ENCODE assay signal across 29 cellular contexts in the genomic region with DNA sequence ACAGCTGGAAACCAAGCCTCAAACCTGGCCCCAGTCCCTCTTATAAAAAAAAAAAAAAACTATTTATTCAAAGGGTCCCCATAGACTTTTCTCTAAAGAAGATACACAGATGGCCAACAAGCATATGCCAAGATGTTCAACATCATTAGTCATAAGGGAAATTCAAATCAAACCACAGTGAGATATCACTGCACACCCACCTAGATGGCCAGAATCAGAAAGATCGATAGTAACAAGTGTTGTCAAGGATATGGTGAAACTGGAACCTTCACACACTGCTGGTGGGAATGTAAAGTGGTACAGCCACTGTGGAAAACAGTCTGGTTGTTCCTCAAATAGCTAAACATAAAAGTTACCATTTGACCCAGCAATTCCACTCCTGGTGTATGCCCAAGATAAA.
"Had no signal": no experiment of that assay in that cellular context is flagged by ENCODE, and none has a peak within 500 bp of the region (broad histone marks: within the 10 kb centered on the region; RNA-seq: fewer than 3 reads in every experiment).

No MANE protein-coding gene starts in this region.

- H3K9me3 Mint-ChIP-seq: effector memory CD8-positive, alpha-beta T cell had no signal

- H3K36me3 Mint-ChIP-seq: activated naive CD4-positive, alpha-beta T cell treated with anti-CD3 and anti-CD28 coated beads, Interleukin-2, amount 10 ng/mL, durations not matched to agents 7 days and 5 days had no signal

- H3K4me3 ChIP-seq: adrenal gland, body of pancreas, esophagus muscularis mucosa, gastrocnemius medialis, heart left ventricle had no signal

- H3K27ac ChIP-seq: adrenal gland, body of pancreas, esophagus muscularis mucosa, foreskin keratinocyte, gastrocnemius medialis, heart left ventricle had no signal

- ATAC-seq: activated naive CD4-positive, alpha-beta T cell treated with anti-CD3 and anti-CD28 coated beads, Interleukin-2, amount 50 U/mL, for 72 hours; activated T-cell treated with anti-CD3 and anti-CD28 coated beads, Interleukin-2, amount 50 U/mL, for 72 hours; body of pancreas; effector memory CD8-positive, alpha-beta T cell; foreskin keratinocyte; gastrocnemius medialis; heart left ventricle had no signal

- H3K27ac Mint-ChIP-seq: activated naive CD4-positive, alpha-beta T cell treated with anti-CD3 and anti-CD28 coated beads, Interleukin-2, amount 10 ng/mL, durations not matched to agents 7 days and 5 days; activated naive CD4-positive, alpha-beta T cell treated with anti-CD3 and anti-CD28 coated beads, Interleukin-2, amount 50 U/mL, for 72 hours; activated T-cell treated with anti-CD3 and anti-CD28 coated beads, Interleukin-2, amount 50 U/mL, for 24 hours; activated T-cell treated with anti-CD3 and anti-CD28 coated beads, Interleukin-2, amount 50 U/mL, for 72 hours; effector memory CD8-positive, alpha-beta T cell had no signal

- H3K4me1 ChIP-seq: body of pancreas, foreskin keratinocyte had no signal

- H3K36me3 ChIP-seq: adrenal gland, esophagus muscularis mucosa, gastrocnemius medialis, heart left ventricle had no signal

- H3K4me3 Mint-ChIP-seq: activated naive CD4-positive, alpha-beta T cell treated with anti-CD3 and anti-CD28 coated beads, Interleukin-2, amount 10 ng/mL, durations not matched to agents 7 days and 5 days; activated T-cell treated with anti-CD3 and anti-CD28 coated beads, Interleukin-2, amount 50 U/mL, for 24 hours; activated T-cell treated with anti-CD3 and anti-CD28 coated beads, Interleukin-2, amount 50 U/mL, for 72 hours; effector memory CD8-positive, alpha-beta T cell had no signal

- H3K9me3 ChIP-seq: adrenal gland, body of pancreas, esophagus muscularis mucosa, gastrocnemius medialis, heart left ventricle had no signal

- DNase-seq: activated CD4-positive, alpha-beta T cell treated with anti-CD3 and anti-CD28 coated beads for 4 hours; activated CD4-positive, alpha-beta T cell treated with anti-CD3 and anti-CD28 coated beads, Interleukin-2, amount 50 U/mL, for 1 hour; activated CD4-positive, alpha-beta T cell treated with anti-CD3 and anti-CD28 coated beads, Interleukin-2, amount 50 U/mL, for 48 hours; activated CD4-positive, CD25-positive, alpha-beta regulatory T cell; activated CD4-positive, CD25-positive, alpha-beta regulatory T cell treated with anti-CD3 and anti-CD28 coated beads, Interleukin-2, amount 50 U/mL, for 72 hours; activated CD8-positive, alpha-beta memory T cell treated with anti-CD3 and anti-CD28 coated beads, Interleukin-2, amount 50 U/mL, for 48 hours; activated gamma-delta T cell; activated naive CD4-positive, alpha-beta T cell; activated naive CD4-positive, alpha-beta T cell treated with anti-CD3 and anti-CD28 coated beads, Interleukin-2, amount 10 ng/mL, durations not matched to agents 7 days and 5 days; activated T-cell treated with anti-CD3 and anti-CD28 coated beads for 4 hours; activated T-cell treated with anti-CD3 and anti-CD28 coated beads, Interleukin-2, amount 50 U/mL, for 24 hours; activated T-cell treated with anti-CD3 and anti-CD28 coated beads, Interleukin-2, amount 50 U/mL, for 72 hours; adrenal gland; amygdala; aorta; body of pancreas; caudate nucleus; cortex of kidney; dermis blood vessel endothelial cell; effector CD4-positive, alpha-beta T cell; effector memory CD8-positive, alpha-beta T cell; erythroblast; foreskin keratinocyte; gastrocnemius medialis; glutamatergic neuron; heart left ventricle; T-helper 2 cell had no signal
